18 cellular contexts compared by ENCODE assay signal in genomic region chr11:76603202-76603601, GRCh38.
DNase-seq lines count a peak whose midpoint lies in the region; ATAC-seq, FAIRE-seq and TF ChIP-seq lines count a peak whose summit lies in the region.
"Had no signal": no experiment of that assay in that cellular context is flagged by ENCODE, and none has a peak within 500 bp of the region (broad histone marks: within the 10 kb centered on the region; RNA-seq: fewer than 3 reads in every experiment).

No MANE protein-coding gene starts in this region.

- no peak overlapping the region for H2AFZ ChIP-seq in trophoblast cell (ENCODE audit: insufficient read depth, low read length, poor library complexity)

- WGBS in heart right ventricle, 2 donors = 86 to 88% methylated on average over 4 of the region's 4 CpGs
- WGBS in trophoblast cell (ENCODE audit: extremely low coverage, insufficient coverage, insufficient read length) = no CpG with 5 or more reads among the region's 4 CpGs

- H3K14ac ChIP-seq in trophoblast cell (ENCODE audit: low read length) = peak overlapping the region; percentile 23

- H4K91ac ChIP-seq in trophoblast cell (ENCODE audit: low read depth, low read length) = peak overlapping the region; percentile 20

- H3K4me3 Mint-ChIP-seq in activated CD4-positive, alpha-beta memory T cell treated with anti-CD3 and anti-CD28 coated beads, Interleukin-2, amount 10 ng/mL, durations not matched to agents 7 days and 5 days = no peak overlapping the region
- H3K4me3 Mint-ChIP-seq in activated CD4-positive, alpha-beta memory T cell treated with anti-CD3 and anti-CD28 coated beads for 36 hours = no peak overlapping the region
- H3K4me3 Mint-ChIP-seq: endodermal cell, natural killer cell had no signal

- no peak overlapping the region for H3K4me2 ChIP-seq in trophoblast cell (ENCODE audit: low read length)

- no peaks in the 10 kb centered on the region for H3K9me3 Mint-ChIP-seq in activated CD4-positive, alpha-beta memory T cell treated with anti-CD3 and anti-CD28 coated beads, Interleukin-2, amount 10 ng/mL, durations not matched to agents 7 days and 5 days
- no peaks in the 10 kb centered on the region for H3K9me3 Mint-ChIP-seq in activated CD4-positive, alpha-beta memory T cell treated with anti-CD3 and anti-CD28 coated beads for 36 hours
- H3K9me3 Mint-ChIP-seq: natural killer cell had no signal

- no peak overlapping the region for H3K18ac ChIP-seq in trophoblast cell (ENCODE audit: low read length)

- no peaks in the 10 kb centered on the region for H3K27me3 Mint-ChIP-seq in activated CD4-positive, alpha-beta memory T cell treated with anti-CD3 and anti-CD28 coated beads, Interleukin-2, amount 10 ng/mL, durations not matched to agents 7 days and 5 days
- H3K27me3 Mint-ChIP-seq in activated CD4-positive, alpha-beta memory T cell treated with anti-CD3 and anti-CD28 coated beads for 36 hours = no peaks in the 10 kb centered on the region

- no peak overlapping the region for H2BK5ac ChIP-seq in trophoblast cell (ENCODE audit: low read depth, low read length, poor library complexity)

- no peak overlapping the region for H3K9ac ChIP-seq in trophoblast cell (ENCODE audit: low read length)

- H3K23ac ChIP-seq in trophoblast cell (ENCODE audit: low read length) = no peak overlapping the region

- TF ChIP-seq CTCF in heart right ventricle (IDR thresholded peaks at IDR 0.05) = no peak

- H3K27ac ChIP-seq in heart right ventricle (peak overlapping the region in 9 of 10 donors; percentile 6 to 88 (median 73)), trophoblast cell (ENCODE audit: low read depth, low read length) (no peak overlapping the region)

- peak; percentile 72 for FAIRE-seq in urothelium cell line (lab: Jason Lieb, UNC)
- FAIRE-seq: astrocyte, islet of Langerhans had no signal

- peak; percentile 8 for DNase-seq in activated CD4-positive, alpha-beta memory T cell treated with anti-CD3 and anti-CD28 coated beads, Interleukin-2, amount 10 ng/mL, durations not matched to agents 7 days and 5 days
- no peak for DNase-seq in activated CD4-positive, alpha-beta memory T cell treated with anti-CD3 and anti-CD28 coated beads for 36 hours
- DNase-seq in heart right ventricle (peak in 1 of 2 donors; percentile 4), trophoblast cell (no peak), urothelium cell line (ENCODE audit: low spot score) (no peak), NCI-H446 (lab: John Stamatoyannopoulos, UW) (no peak), DMS 273 (lab: John Stamatoyannopoulos, UW; ENCODE audit: unreplicated experiment) (no peak)
- DNase-seq: activated naive CD4-positive, alpha-beta T cell treated with Interleukin-2 at 50 U/mL for 16 hours; BE2C; endodermal cell; hippocampal formation; natural killer cell; NCI-H1092 treated with DMSO at 0.1 percent for 48 hours; NCI-H524 treated with DMSO at 0.1 percent for 48 hours; stimulated activated CD4-positive, alpha-beta T cell treated with anti-CD3 and anti-CD28 coated beads, Interleukin-12 subunit alpha, Interleukin-12 subunit beta, amount 100 ng/mL, for 4 hours had no signal

- ATAC-seq in heart right ventricle (no peak), GM19397 (IDR thresholded peaks at IDR 0.05; ENCODE audit: unreplicated experiment) (no peak)
- ATAC-seq: natural killer cell had no signal

- no peak overlapping the region for H2BK120ac ChIP-seq in trophoblast cell (ENCODE audit: insufficient read depth, low read length, poor library complexity)

- H3K36me3 Mint-ChIP-seq in activated CD4-positive, alpha-beta memory T cell treated with anti-CD3 and anti-CD28 coated beads, Interleukin-2, amount 10 ng/mL, durations not matched to agents 7 days and 5 days (ENCODE audit: low read depth) = no peaks in the 10 kb centered on the region
- H3K36me3 Mint-ChIP-seq in activated CD4-positive, alpha-beta memory T cell treated with anti-CD3 and anti-CD28 coated beads for 36 hours = no peaks in the 10 kb centered on the region
- H3K36me3 Mint-ChIP-seq: natural killer cell had no signal

- no peak overlapping the region for H2AK5ac ChIP-seq in trophoblast cell (ENCODE audit: low read length)

- intact Hi-C loops in activated CD4-positive, alpha-beta memory T cell treated with anti-CD3 and anti-CD28 coated beads for 36 hours (cut with micrococcal nuclease) = no loop called here
- intact Hi-C loops in heart right ventricle (cut with DNase I) = loop anchor here in 2 of 10 donors (5.0 kb wide), 1 partner anchor 69 kb away; the partner anchor contains the start of gene LRRC32 (in 2 of the 2)

- H3K79me2 ChIP-seq in trophoblast cell (ENCODE audit: control insufficient read depth, insufficient read depth, low read length, poor library complexity) = peaks cover 2% of the 10 kb centered on the region

- no peak overlapping the region for H4K12ac ChIP-seq in trophoblast cell (ENCODE audit: low read depth, low read length)

- no peak overlapping the region for H3K4me3 ChIP-seq in heart right ventricle
- H3K4me3 ChIP-seq in trophoblast cell (ENCODE audit: low read depth, low read length) = no peak overlapping the region

- H3K36me3 ChIP-seq in heart right ventricle (no peaks in the 10 kb centered on the region), trophoblast cell (ENCODE audit: control insufficient read depth in 1 of 2, insufficient read depth in 2 of 2, low read length in 2 of 2) (no peaks in the 10 kb centered on the region)
- H3K36me3 ChIP-seq: BE2C had no signal

- H3K9me3 ChIP-seq in heart right ventricle (no peaks in the 10 kb centered on the region), trophoblast cell (ENCODE audit: insufficient read depth, low read depth, low read length) (peaks cover 3% of the 10 kb centered on the region)
- H3K9me3 ChIP-seq: BE2C had no signal

- POLR2A ChIA-PET in activated CD4-positive, alpha-beta memory T cell treated with anti-CD3 and anti-CD28 coated beads, Interleukin-2, amount 10 ng/mL, durations not matched to agents 7 days and 5 days (lab: Charles Lee) = no interaction called here
- POLR2A ChIA-PET in activated CD4-positive, alpha-beta memory T cell treated with anti-CD3 and anti-CD28 coated beads for 36 hours (lab: Charles Lee) = no interaction called here

- peak overlapping the region; percentile 8 for H2BK12ac ChIP-seq in trophoblast cell (ENCODE audit: low read length)

- CTCF ChIA-PET in activated CD4-positive, alpha-beta memory T cell treated with anti-CD3 and anti-CD28 coated beads, Interleukin-2, amount 10 ng/mL, durations not matched to agents 7 days and 5 days (lab: Charles Lee) = no interaction called here
- CTCF ChIA-PET in activated CD4-positive, alpha-beta memory T cell treated with anti-CD3 and anti-CD28 coated beads for 36 hours (lab: Charles Lee) = interaction anchor here (1.2 kb wide), 1 partner anchor 77 kb away, joined by 3 read pairs; no protein-coding TSS in a partner anchor

- H4K8ac ChIP-seq in trophoblast cell (ENCODE audit: low read depth, low read length) = no peak overlapping the region

- no peak overlapping the region for H3K27ac Mint-ChIP-seq in activated CD4-positive, alpha-beta memory T cell treated with anti-CD3 and anti-CD28 coated beads, Interleukin-2, amount 10 ng/mL, durations not matched to agents 7 days and 5 days
- no peak overlapping the region for H3K27ac Mint-ChIP-seq in activated CD4-positive, alpha-beta memory T cell treated with anti-CD3 and anti-CD28 coated beads for 36 hours
- H3K27ac Mint-ChIP-seq: endodermal cell, natural killer cell had no signal

- H3K4me1 ChIP-seq in heart right ventricle (peaks cover 26 to 69% (median 53%) of the 10 kb centered on the region in 9 donors), trophoblast cell (ENCODE audit: control insufficient read depth in 1 of 2, insufficient read depth in 2 of 2, low read length in 2 of 2) (peaks cover 11 to 17% of the 10 kb centered on the region in 2 experiments)

- H3K4me1 Mint-ChIP-seq in activated CD4-positive, alpha-beta memory T cell treated with anti-CD3 and anti-CD28 coated beads, Interleukin-2, amount 10 ng/mL, durations not matched to agents 7 days and 5 days = peaks cover 9% of the 10 kb centered on the region
- peaks cover 3% of the 10 kb centered on the region for H3K4me1 Mint-ChIP-seq in activated CD4-positive, alpha-beta memory T cell treated with anti-CD3 and anti-CD28 coated beads for 36 hours (ENCODE audit: low read depth)
- H3K4me1 Mint-ChIP-seq: natural killer cell had no signal

- H3K4ac ChIP-seq in trophoblast cell (ENCODE audit: low read depth, low read length) = no peak overlapping the region

- H3K27me3 ChIP-seq in heart right ventricle = no peaks in the 10 kb centered on the region
- H3K27me3 ChIP-seq in trophoblast cell (ENCODE audit: insufficient read depth, low read length) = no peaks in the 10 kb centered on the region
- H3K27me3 ChIP-seq: BE2C had no signal

- H3K79me1 ChIP-seq in trophoblast cell (ENCODE audit: low read length) = peaks cover 14% of the 10 kb centered on the region
